In the genomic region with DNA sequence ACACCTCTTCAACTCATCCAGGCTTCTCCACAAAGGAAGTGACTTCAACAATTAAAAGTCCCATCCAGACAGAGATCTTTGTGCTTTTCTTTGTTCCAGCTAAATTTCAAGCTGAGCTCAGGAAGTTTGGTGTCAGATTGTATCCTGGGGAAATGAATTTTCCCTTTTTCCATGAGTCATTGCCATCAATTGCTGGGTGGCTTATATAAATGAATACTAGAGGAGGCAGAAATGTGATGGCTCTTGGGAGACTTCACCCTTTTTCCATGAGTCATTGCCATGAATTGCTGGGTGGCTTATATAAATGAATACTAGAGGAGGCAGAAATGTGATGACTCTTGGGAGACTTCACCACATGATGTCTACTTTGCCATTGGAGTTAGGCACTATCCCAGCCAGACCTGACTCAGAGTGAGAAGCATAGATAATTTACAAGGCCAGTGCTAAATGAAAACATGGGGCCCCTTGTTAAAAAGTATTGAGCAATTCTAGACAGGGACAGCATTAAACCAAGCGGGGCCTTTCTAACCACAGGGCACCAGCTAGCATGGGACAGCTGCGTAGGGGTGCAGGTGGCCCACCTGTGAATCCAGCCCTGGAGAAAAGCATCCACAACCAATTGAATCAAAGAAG, we compare ENCODE assay signal across 10 cellular contexts.
A peak's percentile ranks its signal among the peaks of the same experiment; 100 is the strongest.
DNase-seq lines count a peak whose midpoint lies in the region; ATAC-seq, FAIRE-seq and TF ChIP-seq lines count a peak whose summit lies in the region.
"Had no signal": no experiment of that assay in that cellular context is flagged by ENCODE, and none has a peak within 500 bp of the region (broad histone marks: within the 10 kb centered on the region; RNA-seq: fewer than 3 reads in every experiment).

No MANE protein-coding gene starts in this region.

- POLR2A ChIA-PET in activated CD4-positive, alpha-beta memory T cell treated with anti-CD3 and anti-CD28 coated beads, Interleukin-2, amount 10 ng/mL, durations not matched to agents 7 days and 5 days (lab: Charles Lee), result no interaction called here

- peaks cover 5% of the 10 kb centered on the region for H3K4me1 Mint-ChIP-seq in stimulated activated naive CD8-positive, alpha-beta T cell treated with anti-CD3 and anti-CD28 coated beads, Interleukin-15, amount 100 ng/mL, for 72 hours
- H3K4me1 Mint-ChIP-seq in activated CD4-positive, alpha-beta memory T cell treated with anti-CD3 and anti-CD28 coated beads, Interleukin-2, amount 10 ng/mL, durations not matched to agents 7 days and 5 days, result peaks cover 3% of the 10 kb centered on the region
- H3K4me1 Mint-ChIP-seq: CD4-positive, alpha-beta memory T cell had no signal

- H3K36me3 Mint-ChIP-seq in activated CD4-positive, alpha-beta memory T cell treated with anti-CD3 and anti-CD28 coated beads, Interleukin-2, amount 10 ng/mL, durations not matched to agents 7 days and 5 days (ENCODE audit: low read depth), result no peaks in the 10 kb centered on the region
- H3K36me3 Mint-ChIP-seq: CD4-positive, alpha-beta memory T cell had no signal

- peaks cover 19% of the 10 kb centered on the region for H3K27me3 Mint-ChIP-seq in stimulated activated naive CD8-positive, alpha-beta T cell treated with anti-CD3 and anti-CD28 coated beads, Interleukin-15, amount 100 ng/mL, for 72 hours
- H3K27me3 Mint-ChIP-seq in activated CD4-positive, alpha-beta memory T cell treated with anti-CD3 and anti-CD28 coated beads, Interleukin-2, amount 10 ng/mL, durations not matched to agents 7 days and 5 days, result no peaks in the 10 kb centered on the region

- no peak overlapping the region for H3K27ac Mint-ChIP-seq in stimulated activated naive CD8-positive, alpha-beta T cell treated with anti-CD3 and anti-CD28 coated beads, Interleukin-15, amount 100 ng/mL, for 72 hours
- no peak overlapping the region for H3K27ac Mint-ChIP-seq in activated CD4-positive, alpha-beta memory T cell treated with anti-CD3 and anti-CD28 coated beads, Interleukin-2, amount 10 ng/mL, durations not matched to agents 7 days and 5 days
- H3K27ac Mint-ChIP-seq: CD4-positive, alpha-beta memory T cell had no signal

- in situ Hi-C loops in GM13977 (cut with MboI; ENCODE audit: low pct_unique_long_range_greater_than_20kb, low sequenced_read_pairs, unreplicated experiment), result no loop called here

- CTCF ChIA-PET in activated CD4-positive, alpha-beta memory T cell treated with anti-CD3 and anti-CD28 coated beads, Interleukin-2, amount 10 ng/mL, durations not matched to agents 7 days and 5 days (lab: Charles Lee), result no interaction called here

- no peak for TF ChIP-seq CTCF in GM13977 (IDR thresholded peaks at IDR 0.05; ENCODE audit: extremely low read depth, insufficient read depth, missing control alignments)

- no peak for FAIRE-seq in frontal cortex (lab: Jason Lieb, UNC)

- DNase-seq in stimulated activated naive CD8-positive, alpha-beta T cell treated with anti-CD3 and anti-CD28 coated beads, Interleukin-15, Interleukin-2, amounts not matched to agents 100 U/mL and 50 U/mL, for 24 hours, result no peak
- DNase-seq in stimulated activated naive CD8-positive, alpha-beta T cell treated with anti-CD3 and anti-CD28 coated beads, Interleukin-15, amount 100 ng/mL, for 72 hours, result no peak
- DNase-seq in T1000 (lab: John Stamatoyannopoulos, UW), result peak; percentile 20
- peak; percentile 73 for DNase-seq in glomerular visceral epithelial cell (ENCODE audit: extremely low spot score)
- no peak for DNase-seq in GM13977 (ENCODE audit: low spot score)
- DNase-seq in activated CD4-positive, alpha-beta memory T cell treated with anti-CD3 and anti-CD28 coated beads, Interleukin-2, amount 10 ng/mL, durations not matched to agents 7 days and 5 days, result no peak
- DNase-seq in NCI-H524 treated with DMSO at 0.1 percent for 48 hours (lab: John Stamatoyannopoulos, UW), result no peak
- no peak for DNase-seq in frontal cortex (ENCODE audit: low spot score in 2 of 2)
- DNase-seq: CD4-positive, alpha-beta memory T cell; KG1 had no signal

- peaks cover 0 to 2% of the 10 kb centered on the region in 2 donors for H3K9me3 Mint-ChIP-seq in stimulated activated naive CD8-positive, alpha-beta T cell treated with anti-CD3 and anti-CD28 coated beads, Interleukin-15, amount 100 ng/mL, for 72 hours
- H3K9me3 Mint-ChIP-seq in activated CD4-positive, alpha-beta memory T cell treated with anti-CD3 and anti-CD28 coated beads, Interleukin-2, amount 10 ng/mL, durations not matched to agents 7 days and 5 days, result no peaks in the 10 kb centered on the region

- H3K4me3 Mint-ChIP-seq in stimulated activated naive CD8-positive, alpha-beta T cell treated with anti-CD3 and anti-CD28 coated beads, Interleukin-15, amount 100 ng/mL, for 72 hours, result no peak overlapping the region
- no peak overlapping the region for H3K4me3 Mint-ChIP-seq in activated CD4-positive, alpha-beta memory T cell treated with anti-CD3 and anti-CD28 coated beads, Interleukin-2, amount 10 ng/mL, durations not matched to agents 7 days and 5 days
- H3K4me3 Mint-ChIP-seq: CD4-positive, alpha-beta memory T cell had no signal

- peak; percentile 53 for ATAC-seq in stimulated activated naive CD8-positive, alpha-beta T cell treated with anti-CD3 and anti-CD28 coated beads, Interleukin-15, Interleukin-2, amounts not matched to agents 100 U/mL and 50 U/mL, for 24 hours
- ATAC-seq in stimulated activated naive CD8-positive, alpha-beta T cell treated with anti-CD3 and anti-CD28 coated beads, Interleukin-15, amount 100 ng/mL, for 72 hours, result no peak

Comparison
In these comparisons a context has a peak if more than half of its experiments do, and no peak if none do; other contexts are left out.
1. DNase-seq: peak in T1000 (single experiment) and glomerular visceral epithelial cell (single experiment); none in stimulated activated naive CD8-positive, alpha-beta T cell treated with anti-CD3 and anti-CD28 coated beads, Interleukin-15, Interleukin-2, amounts not matched to agents 100 U/mL and 50 U/mL, for 24 hours (single experiment), stimulated activated naive CD8-positive, alpha-beta T cell treated with anti-CD3 and anti-CD28 coated beads, Interleukin-15, amount 100 ng/mL, for 72 hours (0 of 2), GM13977 (single experiment), activated CD4-positive, alpha-beta memory T cell treated with anti-CD3 and anti-CD28 coated beads, Interleukin-2, amount 10 ng/mL, durations not matched to agents 7 days and 5 days (single experiment), NCI-H524 treated with DMSO at 0.1 percent for 48 hours (single experiment) and frontal cortex (0 of 2).